In genomic region chr10:110336111-110336721, GRCh38 we compare ENCODE assay signal across 9 cellular contexts. TPM values are rescaled to one million over a fixed set of nuclear protein-coding genes. Genes with fewer than 3 reads are reported as not detected.
A peak's percentile ranks its signal among the peaks of the same experiment; 100 is the strongest.
DNase-seq lines count a peak whose midpoint lies in the region; ATAC-seq and TF ChIP-seq lines count a peak whose summit lies in the region.
"Had no signal": no experiment of that assay in that cellular context is flagged by ENCODE, and none has a peak within 500 bp of the region (broad histone marks: within the 10 kb centered on the region; RNA-seq: fewer than 3 reads in every experiment).

No MANE protein-coding gene starts in this region.

- no peaks in the 10 kb centered on the region for H3K4me1 ChIP-seq in body of pancreas

- intact Hi-C loops in body of pancreas (cut with DNase I), result no loop called here

- no peak overlapping the region for H3K4me3 ChIP-seq in body of pancreas

- TF ChIP-seq POLR2A in body of pancreas (IDR thresholded peaks at IDR 0.05), result no peak

- no peak overlapping the region for H3K27ac ChIP-seq in body of pancreas

- TF ChIP-seq CTCF in body of pancreas (IDR thresholded peaks at IDR 0.05), result no peak

- H3K9me3 ChIP-seq in body of pancreas, result peaks cover 0 to 9% (median 0%) of the 10 kb centered on the region in 3 donors

- H3K27me3 ChIP-seq in body of pancreas, result no peaks in the 10 kb centered on the region

- H3K36me3 ChIP-seq in body of pancreas (replicated peaks in 1 of 2; ENCODE audit: insufficient read depth in 1 of 2, low read depth in 2 of 2), result no peaks in the 10 kb centered on the region

- WGBS in body of pancreas, 2 donors, result 67 to 78% methylated on average over 10 of the region's 10 CpGs

- DNase-seq in AG08396 (ENCODE audit: low spot score) (peak; percentile 86), HT1080 (ENCODE audit: low read depth) (peak; percentile 98), body of pancreas (no peak), left kidney (ENCODE audit: low read depth, low spot score) (peak; percentile 79), NOMO-1 treated with dmso at 0.1 percent for 144 hours (lab: John Stamatoyannopoulos, UW; ENCODE audit: unreplicated experiment) (no peak)
- DNase-seq in stimulated activated CD4-positive, alpha-beta T cell treated with anti-CD3 and anti-CD28 coated beads, Interleukin-4, amount 100 ng/mL, for 24 hours, result no peak
- DNase-seq: kidney had no signal

- peak; percentile 35 for ATAC-seq in body of pancreas
- ATAC-seq in HG02884 (IDR thresholded peaks at IDR 0.05; ENCODE audit: unreplicated experiment), result no peak
- no peak for ATAC-seq in GM19395 (IDR thresholded peaks at IDR 0.05; ENCODE audit: unreplicated experiment)

RNA-seq across cellular contexts. Expression of gene SMNDC1, which starts 31.5 kb away (rescaled TPM):
- total RNA-seq in HT1080 (2014; rRNA removed; shearing (Covaris generic)), result 7.0 and 8.6 TPM in 2 replicates
- 29.2 and 32.0 TPM in 2 replicates for polyA plus RNA-seq in HT1080 (2015; cell fraction: cytosol; rRNA removed)
- polyA plus RNA-seq in HT1080 (2015; cell fraction: nucleus; rRNA removed), result 33.8 and 35.8 TPM in 2 replicates
- total RNA-seq in body of pancreas, result 1 to 10 TPM; 7.5 to 7.6 TPM

Comparison
In these comparisons a context has a peak if more than half of its experiments do, and no peak if none do; other contexts are left out.
1. DNase-seq: peak in AG08396 (single experiment), HT1080 (single experiment) and left kidney (single experiment); none in body of pancreas (0 of 4), NOMO-1 treated with dmso at 0.1 percent for 144 hours (single experiment) and stimulated activated CD4-positive, alpha-beta T cell treated with anti-CD3 and anti-CD28 coated beads, Interleukin-4, amount 100 ng/mL, for 24 hours (single experiment).